In the genomic region with DNA sequence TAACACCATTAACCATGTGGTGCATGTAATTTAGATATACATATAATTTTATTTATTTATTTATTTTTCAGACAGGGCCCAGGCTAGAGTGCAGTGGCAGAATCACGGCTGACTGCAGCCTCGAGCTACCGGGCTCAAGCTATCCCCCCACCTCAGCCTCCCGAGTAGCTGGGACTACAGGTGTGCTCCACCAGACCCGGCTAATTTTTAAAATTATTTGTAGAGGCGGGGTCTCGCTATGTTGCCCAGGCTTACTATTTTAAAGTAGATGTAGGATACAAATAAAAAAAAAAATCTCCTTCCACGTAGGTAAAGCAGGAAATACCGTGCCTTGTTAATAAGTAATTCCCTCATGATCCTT, we compare ENCODE assay signal across 8 cellular contexts. TPM values are rescaled to one million over a fixed set of nuclear protein-coding genes. Genes with fewer than 3 reads are reported as not detected.
DNase-seq lines count a peak whose midpoint lies in the region; ATAC-seq and TF ChIP-seq lines count a peak whose summit lies in the region.

No MANE protein-coding gene starts in this region.

- H3K4me1 Mint-ChIP-seq in activated naive CD4-positive, alpha-beta T cell treated with anti-CD3 and anti-CD28 coated beads for 36 hours (ENCODE audit: low read depth), result peaks cover 8% of the 10 kb centered on the region
- H3K4me1 Mint-ChIP-seq in type B pancreatic cell (ENCODE audit: unreplicated experiment), result peaks cover 5% of the 10 kb centered on the region

- H3K4me1 ChIP-seq in body of pancreas, result peaks cover 16% of the 10 kb centered on the region
- H3K4me1 ChIP-seq in mesodermal cell (ENCODE audit: control insufficient read depth, insufficient read depth, low read length, poor library complexity, severe bottlenecking), result no peaks in the 10 kb centered on the region

- H3K9me3 Mint-ChIP-seq in activated naive CD4-positive, alpha-beta T cell treated with anti-CD3 and anti-CD28 coated beads for 36 hours, result no peaks in the 10 kb centered on the region
- H3K9me3 Mint-ChIP-seq in type B pancreatic cell, result peaks cover 4% of the 10 kb centered on the region

- TF ChIP-seq CTCF in body of pancreas (IDR thresholded peaks at IDR 0.05) (no peak), type B pancreatic cell (conservative IDR thresholded peaks at IDR 0.05) (no peak)

- no peaks in the 10 kb centered on the region for H3K9me3 ChIP-seq in body of pancreas
- H3K9me3 ChIP-seq in mesodermal cell (ENCODE audit: control insufficient read depth, low read length), result no peaks in the 10 kb centered on the region

- H3K4me3 ChIP-seq in body of pancreas (no peak overlapping the region), mesodermal cell (ENCODE audit: extremely low read depth, insufficient read depth, low read length, poor library complexity, severe bottlenecking) (peak overlapping the region; percentile 80)

- intact Hi-C loops in activated naive CD4-positive, alpha-beta T cell treated with anti-CD3 and anti-CD28 coated beads for 36 hours (cut with micrococcal nuclease), result loop anchor here (1.0 to 10.0 kb wide), 7 partner anchors 141 to 1668 kb away; partner anchors contain the start of genes ARL6IP1, CCP110, IQCK and KNOP1
- intact Hi-C loops in body of pancreas (cut with DNase I), result no loop called here

- H3K27ac ChIP-seq in body of pancreas (peak overlapping the region; percentile 96 to 100 (median 100)), mesodermal cell (ENCODE audit: low read depth, low read length, severe bottlenecking) (peak overlapping the region; percentile 100)

- no peaks in the 10 kb centered on the region for H3K27me3 Mint-ChIP-seq in activated naive CD4-positive, alpha-beta T cell treated with anti-CD3 and anti-CD28 coated beads for 36 hours (ENCODE audit: low read depth)
- no peaks in the 10 kb centered on the region for H3K27me3 Mint-ChIP-seq in type B pancreatic cell

- CTCF ChIA-PET in activated naive CD4-positive, alpha-beta T cell treated with anti-CD3 and anti-CD28 coated beads for 36 hours (lab: Charles Lee), result interaction anchor here (1.8 kb wide), 1 partner anchor 19 kb away, joined by 9 read pairs; no protein-coding TSS in a partner anchor

- no peak for ATAC-seq in body of pancreas

- 33 to 42% methylated on average over 9 of the region's 9 CpGs for WGBS in body of pancreas, 2 donors
- WGBS in mesodermal cell (ENCODE audit: insufficient coverage in 2 of 2), 2 experiments, result 79 to 83% methylated on average over 6 of the region's 9 CpGs

- peak overlapping the region; percentile 89 for H3K4me3 Mint-ChIP-seq in activated naive CD4-positive, alpha-beta T cell treated with anti-CD3 and anti-CD28 coated beads for 36 hours
- H3K4me3 Mint-ChIP-seq in type B pancreatic cell, result peak overlapping the region; percentile 86

- no peaks in the 10 kb centered on the region for H3K27me3 ChIP-seq in body of pancreas

- peaks cover 2% of the 10 kb centered on the region for H3K36me3 Mint-ChIP-seq in activated naive CD4-positive, alpha-beta T cell treated with anti-CD3 and anti-CD28 coated beads for 36 hours (ENCODE audit: low read depth)
- H3K36me3 Mint-ChIP-seq in type B pancreatic cell, result peaks cover 4% of the 10 kb centered on the region

- no peak for TF ChIP-seq POLR2A in body of pancreas (IDR thresholded peaks at IDR 0.05)

- DNase-seq in activated naive CD4-positive, alpha-beta T cell treated with anti-CD3 and anti-CD28 coated beads for 36 hours, result no peak
- DNase-seq in activated naive CD4-positive, alpha-beta T cell (lab: John Stamatoyannopoulos, UW), result no peak
- peak in 2 of 4 donors; percentile 14 to 30 for DNase-seq in body of pancreas
- no peak for DNase-seq in type B pancreatic cell (ENCODE audit: extremely low spot score, unreplicated experiment)
- no peak for DNase-seq in stimulated activated naive CD4-positive, alpha-beta T cell treated with Interleukin-2 at 50 U/mL for 16 hours (lab: John Stamatoyannopoulos, UW)
- DNase-seq in NCI-H526 (lab: John Stamatoyannopoulos, UW), result no peak
- no peak for DNase-seq in NCI-H69 (lab: John Stamatoyannopoulos, UW)

- peak overlapping the region; percentile 92 for H3K27ac Mint-ChIP-seq in activated naive CD4-positive, alpha-beta T cell treated with anti-CD3 and anti-CD28 coated beads for 36 hours
- peak overlapping the region; percentile 99 for H3K27ac Mint-ChIP-seq in type B pancreatic cell

- H3K36me3 ChIP-seq in body of pancreas (replicated peaks in 1 of 2; ENCODE audit: insufficient read depth in 1 of 2, low read depth in 2 of 2) (no peaks in the 10 kb centered on the region), mesodermal cell (ENCODE audit: control insufficient read depth, insufficient read depth, low read length) (peaks cover 3% of the 10 kb centered on the region)

RNA-seq across cellular contexts. Expression of gene COQ7, which starts 0.4 kb away (rescaled TPM):
- 10 to 100 TPM; 16.4 to 21.3 TPM for total RNA-seq in activated naive CD4-positive, alpha-beta T cell treated with anti-CD3 and anti-CD28 coated beads for 36 hours
- total RNA-seq in body of pancreas (1 to 10 TPM; 8.6 to 9.1 TPM), type B pancreatic cell (ENCODE audit: low replicate concordance) (18.2 and 21.7 TPM in 2 replicates)
- polyA plus RNA-seq in mesodermal cell (2013, experiment 1 of 2), result 10.5 TPM
- polyA plus RNA-seq in mesodermal cell (2013, experiment 2 of 2), result 9.2 TPM

RNA-seq across cellular contexts. Expression of gene ITPRIPL2, which starts 46.8 kb away (rescaled TPM):
- under 1 TPM; 0.17 to 0.19 TPM for total RNA-seq in activated naive CD4-positive, alpha-beta T cell treated with anti-CD3 and anti-CD28 coated beads for 36 hours
- total RNA-seq in body of pancreas (10 to 100 TPM; 22.7 to 35.5 TPM), type B pancreatic cell (ENCODE audit: low replicate concordance) (29.5 and 39.2 TPM in 2 replicates)
- 25.5 TPM for polyA plus RNA-seq in mesodermal cell (2013, experiment 1 of 2)
- polyA plus RNA-seq in mesodermal cell (2013, experiment 2 of 2), result 20.6 TPM

Comparison
In these comparisons a context has a peak if more than half of its experiments do, and no peak if none do; other contexts are left out.
1. RNA of gene ITPRIPL2, which starts 46.8 kb away (total RNA-seq): 22.7 to 35.5 TPM in body of pancreas and 29.5 to 39.2 TPM in type B pancreatic cell; 0.17 to 0.19 TPM in activated naive CD4-positive, alpha-beta T cell treated with anti-CD3 and anti-CD28 coated beads for 36 hours; every median in the first group is over 10 times any median in the second.